ENCODE assay signal across 9 cellular contexts in the genomic region with DNA sequence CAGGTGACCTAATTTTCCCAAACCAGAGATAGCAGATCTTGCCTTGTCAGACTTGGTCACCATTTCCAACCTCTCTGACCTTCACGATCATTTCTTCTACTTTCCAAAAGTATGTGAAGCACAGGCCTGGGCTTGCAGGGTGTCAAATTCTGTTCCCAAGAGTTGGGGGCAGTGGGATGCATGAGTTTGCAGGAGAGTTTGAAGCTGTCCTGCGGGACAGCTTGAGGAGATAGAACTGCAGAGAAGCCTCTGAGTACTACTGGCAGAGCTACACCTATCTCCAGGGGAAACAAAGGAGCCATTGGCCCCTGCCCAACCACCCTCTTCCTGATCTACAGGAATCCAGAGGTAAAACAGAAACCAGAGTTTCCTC. TPM values are rescaled to one million over a fixed set of nuclear protein-coding genes. Genes with fewer than 3 reads are reported as not detected.
DNase-seq lines count a peak whose midpoint lies in the region; ATAC-seq and TF ChIP-seq lines count a peak whose summit lies in the region.
"Had no signal": no experiment of that assay in that cellular context is flagged by ENCODE, and none has a peak within 500 bp of the region (broad histone marks: within the 10 kb centered on the region; RNA-seq: fewer than 3 reads in every experiment).

No MANE protein-coding gene starts in this region.

- TF ChIP-seq CTCF in Peyer's patch (IDR thresholded peaks at IDR 0.05) (no peak), endodermal cell (conservative IDR thresholded peaks at IDR 0.05) (no peak), neutrophil (IDR thresholded peaks at IDR 0.05) (no peak)

- H3K27me3 Mint-ChIP-seq in endodermal cell (ENCODE audit: insufficient read depth): no peaks in the 10 kb centered on the region

- H3K9me3 Mint-ChIP-seq in endodermal cell: no peaks in the 10 kb centered on the region

- H3K4me1 ChIP-seq in BLaER1 treated with 17β-estradiol and CSF1 and Interleukin-3, amounts not matched to agents 10 nM and 100 nM: peaks cover 13 to 90% (median 54%) of the 10 kb centered on the region in 10 experiments
- H3K4me1 ChIP-seq in Peyer's patch (peaks cover 9 to 54% (median 37%) of the 10 kb centered on the region in 4 donors), endodermal cell (ENCODE audit: control insufficient read depth, insufficient read depth, low read length) (peaks cover 9% of the 10 kb centered on the region), neutrophil (ENCODE audit: control insufficient read depth in 1 of 2, insufficient read depth in 1 of 2, low read depth in 1 of 2, low read length in 1 of 2) (peaks cover 88% of the 10 kb centered on the region in 2 experiments)

- TF ChIP-seq POLR2A in Peyer's patch (IDR thresholded peaks at IDR 0.05): no peak

- peak overlapping the region; percentile 81 for H3K27ac Mint-ChIP-seq in endodermal cell

- no peaks in the 10 kb centered on the region for H3K27me3 ChIP-seq in BLaER1 treated with 17β-estradiol and CSF1 and Interleukin-3, amounts not matched to agents 10 nM and 100 nM
- H3K27me3 ChIP-seq in Peyer's patch (no peaks in the 10 kb centered on the region), endodermal cell (ENCODE audit: control insufficient read depth, insufficient read depth, low read length, poor library complexity, severe bottlenecking) (no peaks in the 10 kb centered on the region), neutrophil (no peaks in the 10 kb centered on the region)

- no peak for ATAC-seq in GM21723 (IDR thresholded peaks at IDR 0.05; ENCODE audit: unreplicated experiment)
- ATAC-seq in GM19452 (IDR thresholded peaks at IDR 0.05; ENCODE audit: unreplicated experiment): no peak

- H3K27ac ChIP-seq in BLaER1 treated with 17β-estradiol and CSF1 and Interleukin-3, amounts not matched to agents 10 nM and 100 nM: peak overlapping the region in 9 of 11 experiments; percentile 11 to 72 (median 59); a peak in 16 of 22 replicates
- H3K27ac ChIP-seq in Peyer's patch (peak overlapping the region; percentile 56 to 92 (median 88)), endodermal cell (ENCODE audit: low read depth, low read length) (no peak overlapping the region), neutrophil (peak overlapping the region; percentile 98)

- H3K9me3 ChIP-seq in BLaER1 treated with 17β-estradiol and CSF1 and Interleukin-3, amounts not matched to agents 10 nM and 100 nM (replicated peaks in 1 of 11): no peaks in the 10 kb centered on the region
- H3K9me3 ChIP-seq in Peyer's patch (no peaks in the 10 kb centered on the region), endodermal cell (ENCODE audit: control insufficient read depth, low read length) (no peaks in the 10 kb centered on the region), neutrophil (no peaks in the 10 kb centered on the region)

- no peaks in the 10 kb centered on the region for H4K20me1 ChIP-seq in BLaER1 treated with 17β-estradiol and CSF1 and Interleukin-3, amounts not matched to agents 10 nM and 100 nM

- no peak overlapping the region for H3K4me3 ChIP-seq in BLaER1 treated with 17β-estradiol and CSF1 and Interleukin-3, amounts not matched to agents 10 nM and 100 nM
- H3K4me3 ChIP-seq in Peyer's patch (peak overlapping the region in 1 of 4 donors; percentile 1), endodermal cell (ENCODE audit: low read length) (no peak overlapping the region), neutrophil (ENCODE audit: low read depth in 1 of 2, low read length in 1 of 2) (peak overlapping the region; percentile 53 to 58)

- peak overlapping the region in 3 of 11 experiments; percentile 10 to 44 (median 35); a peak in 3 of 22 replicates for H3K9ac ChIP-seq in BLaER1 treated with 17β-estradiol and CSF1 and Interleukin-3, amounts not matched to agents 10 nM and 100 nM
- H3K9ac ChIP-seq in endodermal cell (ENCODE audit: extremely low read depth, low read length, poor library complexity, severe bottlenecking): no peak overlapping the region

- H3K36me3 ChIP-seq in BLaER1 treated with 17β-estradiol and CSF1 and Interleukin-3, amounts not matched to agents 10 nM and 100 nM: no peaks in the 10 kb centered on the region
- no peaks in the 10 kb centered on the region for H3K36me3 ChIP-seq in Peyer's patch
- H3K36me3 ChIP-seq in endodermal cell (ENCODE audit: control insufficient read depth, insufficient read depth, low read length): no peaks in the 10 kb centered on the region
- H3K36me3 ChIP-seq in neutrophil: no peaks in the 10 kb centered on the region

- H3K4me3 Mint-ChIP-seq in endodermal cell: no peak overlapping the region

- H3K36me3 Mint-ChIP-seq in endodermal cell (ENCODE audit: low read depth): no peaks in the 10 kb centered on the region

- peaks cover 11% of the 10 kb centered on the region for H3K4me1 Mint-ChIP-seq in endodermal cell

- peak overlapping the region in 9 of 11 experiments; percentile 14 to 88 (median 74); a peak in 17 of 22 replicates for H3K4me2 ChIP-seq in BLaER1 treated with 17β-estradiol and CSF1 and Interleukin-3, amounts not matched to agents 10 nM and 100 nM

- WGBS in endodermal cell (ENCODE audit: insufficient coverage in 1 of 2, insufficient read length in 1 of 2), 2 experiments: 84 to 92% methylated on average over 2 of the region's 2 CpGs

- peak in 1 of 3 donors; percentile 48 for DNase-seq in Peyer's patch
- no peak for DNase-seq in endodermal cell
- no peak for DNase-seq in superior temporal gyrus (ENCODE audit: extremely low spot score)
- DNase-seq in HK-2 (ENCODE audit: unreplicated experiment): no peak

RNA-seq across cellular contexts. Expression of a gene that starts 11.3 kb away (rescaled TPM):
- total RNA-seq in Peyer's patch: 1,000 to 10,000 TPM in 2 of 4 donors, 100 to 1,000 TPM in 2; 313 to 1,366 (median 694) TPM
- total RNA-seq in endodermal cell: 10 to 100 TPM in 1 of 2 donors, 1 to 10 TPM in 1; 9.9 to 12.2 TPM
- polyA plus RNA-seq in endodermal cell (2013, experiment 1 of 2): 6.0 TPM
- 18.7 TPM for polyA plus RNA-seq in endodermal cell (2013, experiment 2 of 2)

RNA-seq across cellular contexts. Expression of a gene that starts 20.6 kb away (rescaled TPM):
- total RNA-seq in Peyer's patch (10 to 100 TPM in 3 of 4 donors, 1 to 10 TPM in 1; 8.7 to 25.6 (median 12.5) TPM), endodermal cell (10 to 100 TPM; 10.2 to 13.8 TPM)
- 23.7 TPM for polyA plus RNA-seq in endodermal cell (2013, experiment 1 of 2)
- polyA plus RNA-seq in endodermal cell (2013, experiment 2 of 2): 20.4 TPM

RNA-seq across cellular contexts. Expression of a gene that starts 20.7 kb away (rescaled TPM):
- total RNA-seq in Peyer's patch (1 to 10 TPM in 1 of 4 donors, under 1 TPM in 1, not detected in 2; 0.54 to 3.7 TPM), endodermal cell (1 to 10 TPM in 1 of 2 donors, under 1 TPM in 1; 0.55 to 1.4 TPM)
- 0.64 TPM for polyA plus RNA-seq in endodermal cell (2013, experiment 1 of 2)
- 0.37 TPM for polyA plus RNA-seq in endodermal cell (2013, experiment 2 of 2)

RNA-seq across cellular contexts. Expression of a gene that starts 27.3 kb away (rescaled TPM):
- total RNA-seq in Peyer's patch: 10 to 100 TPM in 1 of 4 donors, 1 to 10 TPM in 3; 3.7 to 10.7 (median 4.5) TPM
- total RNA-seq in endodermal cell: 10 to 100 TPM; 16.6 to 21.3 TPM
- 25.7 TPM for polyA plus RNA-seq in endodermal cell (2013, experiment 1 of 2)
- polyA plus RNA-seq in endodermal cell (2013, experiment 2 of 2): 28.8 TPM

RNA-seq across cellular contexts. Expression of a gene that starts 36.4 kb away (rescaled TPM):
- not detected for total RNA-seq in Peyer's patch
- under 1 TPM; 0.13 to 0.15 TPM for total RNA-seq in endodermal cell
- not detected for polyA plus RNA-seq in endodermal cell (2013, experiment 1 of 2)
- polyA plus RNA-seq in endodermal cell (2013, experiment 2 of 2): not detected
- total RNA-seq: aorta had no signal
- polyA plus RNA-seq: aorta had no signal

Comparison
In these comparisons a context has a peak if more than half of its experiments do, and no peak if none do; other contexts are left out.
1. H3K4me3 ChIP-seq: peak in neutrophil (2 of 2); none in BLaER1 treated with 17β-estradiol and CSF1 and Interleukin-3, amounts not matched to agents 10 nM and 100 nM (0 of 10) and endodermal cell (single experiment).
2. RNA of a gene that starts 11.3 kb away (total RNA-seq): 313 to 1,366 TPM in Peyer's patch; 9.9 to 12.2 TPM in endodermal cell; every median in the first group is over 10 times any median in the second.